Comparison of ENCODE assay signal across 2 cellular contexts in genomic region chr1:30966690-30967369, GRCh38.
A peak's percentile ranks its signal among the peaks of the same experiment; 100 is the strongest.
TF ChIP-seq lines count a peak whose summit lies in the region.

No MANE protein-coding gene starts in this region.

TF ChIP-seq in IMR-90, 13 proteins besides CTCF, POLR2A, EP300 and RAD21 (continued from another document):
- peak; percentile 70; the same call in 1 of the 2 replicates for TF ChIP-seq BHLHE40 (IDR thresholded peaks at IDR 0.05; ENCODE audit: low read depth, low read length)
- no peak for TF ChIP-seq ELK1 (IDR thresholded peaks at IDR 0.05; ENCODE audit: borderline replicate concordance, low read depth, low read length)
- TF ChIP-seq SMC3 (IDR thresholded peaks at IDR 0.05; ENCODE audit: low read depth, low read length): no peak

TF ChIP-seq in WTC11, 78 proteins besides CTCF, POLR2A, EP300 and RAD21 (continued from another document):
- TF ChIP-seq ZSCAN18 (CRISPR knock-in tag; IDR thresholded peaks at IDR 0.05) (no peak), NR2C2 (CRISPR knock-in tag; IDR thresholded peaks at IDR 0.05) (no peak), CREB1 (CRISPR knock-in tag; IDR thresholded peaks at IDR 0.05) (no peak), TEAD1 (CRISPR knock-in tag; IDR thresholded peaks at IDR 0.05) (no peak), ATF1 (CRISPR knock-in tag; IDR thresholded peaks at IDR 0.05) (no peak), FOXP4 (CRISPR knock-in tag; IDR thresholded peaks at IDR 0.05) (no peak), USF2 (CRISPR knock-in tag; IDR thresholded peaks at IDR 0.05) (no peak), FOXJ3 (CRISPR knock-in tag; IDR thresholded peaks at IDR 0.05; ENCODE audit: borderline replicate concordance) (no peak), PRDM15 (CRISPR knock-in tag; IDR thresholded peaks at IDR 0.05) (no peak), ARID4B (CRISPR knock-in tag; IDR thresholded peaks at IDR 0.05; ENCODE audit: borderline replicate concordance) (no peak), CREM (CRISPR knock-in tag; IDR thresholded peaks at IDR 0.05) (no peak), HMGXB4 (CRISPR knock-in tag; IDR thresholded peaks at IDR 0.05) (no peak), E2F5 (CRISPR knock-in tag; IDR thresholded peaks at IDR 0.05) (no peak), SP1 (CRISPR knock-in tag; conservative IDR thresholded peaks at IDR 0.05) (no peak)
